Comparison of ENCODE assay signal across 1 cellular context in genomic region chr6:56524891-56525703, GRCh38.
TF ChIP-seq lines count a peak whose summit lies in the region.

No MANE protein-coding gene starts in this region.

TF ChIP-seq in HEK293, 187 proteins besides CTCF, POLR2A, EP300 and RAD21 (continued from another document):
- TF ChIP-seq ZBTB49 (tag by site-specific recombination; IDR thresholded peaks at IDR 0.05; ENCODE audit: low read depth) (no peak), SCRT2 (tag by site-specific recombination; IDR thresholded peaks at IDR 0.05) (0 out of 2 replicates have a peak, but pooled peaks have one; percentile 25), ZNF488 (tag by site-specific recombination; IDR thresholded peaks at IDR 0.05) (no peak), SP3 (tag by site-specific recombination; IDR thresholded peaks at IDR 0.05) (no peak)
